ENCODE assay signal across 13 cellular contexts in genomic region chr14:22587247-22587646, GRCh38. TPM values are rescaled to one million over a fixed set of nuclear protein-coding genes. Genes with fewer than 3 reads are reported as not detected.
DNase-seq lines count a peak whose midpoint lies in the region; ATAC-seq and TF ChIP-seq lines count a peak whose summit lies in the region.
"Had no signal": no experiment of that assay in that cellular context is flagged by ENCODE, and none has a peak within 500 bp of the region (broad histone marks: within the 10 kb centered on the region; RNA-seq: fewer than 3 reads in every experiment).

No MANE protein-coding gene starts in this region.

- no peak overlapping the region for H3K4me3 ChIP-seq in OCI-LY1 (ENCODE audit: low read depth, low read length, poor library complexity, severe bottlenecking)
- peak overlapping the region; percentile 85 for H3K4me3 ChIP-seq in coronary artery
- peak overlapping the region; percentile 93 for H3K4me3 ChIP-seq in skeletal muscle satellite cell (ENCODE audit: low read length)

- H3K79me2 ChIP-seq in OCI-LY1 (ENCODE audit: insufficient read depth, low read length), result peaks cover 47% of the 10 kb centered on the region

- DNase-seq in T-helper 2 cell treated with Interferon-gamma antibody and Interleukin-4, amounts not matched to agents 5 μg/mL and 100 μg/mL, for 36 hours (ENCODE audit: low spot score), result no peak
- no peak for DNase-seq in T-helper 2 cell
- no peak for DNase-seq in coronary artery (ENCODE audit: low spot score)
- no peak for DNase-seq in SIG-M5 (lab: John Stamatoyannopoulos, UW)
- no peak for DNase-seq in activated gamma-delta T cell treated with Interleukin-2 at 50 U/mL for 16 hours
- DNase-seq: NCI-H1436 treated with DMSO at 0.1 percent for 48 hours, NCI-H774 had no signal

- H4K20me1 ChIP-seq in OCI-LY1 (ENCODE audit: insufficient read depth, low read length), result no peaks in the 10 kb centered on the region

- H2AFZ ChIP-seq in OCI-LY1 (ENCODE audit: low read length), result no peak overlapping the region

- TF ChIP-seq CTCF in OCI-LY1 (IDR thresholded peaks at IDR 0.05; ENCODE audit: low read length), result no peak
- TF ChIP-seq CTCF in coronary artery (IDR thresholded peaks at IDR 0.05), result no peak

- H3K9ac ChIP-seq in OCI-LY1 (ENCODE audit: low read length) (no peak overlapping the region), skeletal muscle satellite cell (ENCODE audit: low read depth, low read length) (peak overlapping the region; percentile 19)

- peaks cover 3% of the 10 kb centered on the region for H3K27me3 Mint-ChIP-seq in T-helper 2 cell treated with Interferon-gamma antibody and Interleukin-4, amounts not matched to agents 5 μg/mL and 100 μg/mL, for 36 hours (ENCODE audit: low read depth)

- peak overlapping the region; percentile 99 for H3K4me3 Mint-ChIP-seq in T-helper 2 cell treated with Interferon-gamma antibody and Interleukin-4, amounts not matched to agents 5 μg/mL and 100 μg/mL, for 36 hours

- H3K9me3 ChIP-seq in OCI-LY1 (ENCODE audit: low read length), result no peaks in the 10 kb centered on the region
- no peaks in the 10 kb centered on the region for H3K9me3 ChIP-seq in skeletal muscle satellite cell (replicated peaks; ENCODE audit: low read length)

- peaks cover 34% of the 10 kb centered on the region for H3K36me3 Mint-ChIP-seq in T-helper 2 cell treated with Interferon-gamma antibody and Interleukin-4, amounts not matched to agents 5 μg/mL and 100 μg/mL, for 36 hours (ENCODE audit: low read depth)

- no peaks in the 10 kb centered on the region for H3F3A ChIP-seq in OCI-LY1 (ENCODE audit: insufficient read depth, low read length)

- H3K27ac ChIP-seq in OCI-LY1 (ENCODE audit: low read depth, low read length, poor library complexity, severe bottlenecking) (no peak overlapping the region), coronary artery (no peak overlapping the region)
- H3K27ac ChIP-seq: SK-N-MC had no signal

- H3K9me3 Mint-ChIP-seq in T-helper 2 cell treated with Interferon-gamma antibody and Interleukin-4, amounts not matched to agents 5 μg/mL and 100 μg/mL, for 36 hours, result no peaks in the 10 kb centered on the region

- H3K4me1 ChIP-seq in OCI-LY1 (ENCODE audit: insufficient read depth, low read length, severe bottlenecking), result peaks cover 59% of the 10 kb centered on the region
- H3K4me1 ChIP-seq in skeletal muscle satellite cell (ENCODE audit: control insufficient read depth, insufficient read depth, low read length), result peaks cover 21% of the 10 kb centered on the region

- H3K9me2 ChIP-seq in OCI-LY1 (ENCODE audit: low read depth, low read length), result no peaks in the 10 kb centered on the region

- peak overlapping the region; percentile 90; the same call in 1 of the 2 replicates for H3K4me2 ChIP-seq in OCI-LY1 (ENCODE audit: low read length)
- H3K4me2 ChIP-seq in skeletal muscle satellite cell (ENCODE audit: low read length), result peak overlapping the region; percentile 92

- peak overlapping the region; percentile 100 for H3K27ac Mint-ChIP-seq in T-helper 2 cell treated with Interferon-gamma antibody and Interleukin-4, amounts not matched to agents 5 μg/mL and 100 μg/mL, for 36 hours

- ATAC-seq in GM21737 (IDR thresholded peaks at IDR 0.05; ENCODE audit: unreplicated experiment), result no peak

- H3K4me1 Mint-ChIP-seq in T-helper 2 cell treated with Interferon-gamma antibody and Interleukin-4, amounts not matched to agents 5 μg/mL and 100 μg/mL, for 36 hours (ENCODE audit: low read depth), result peaks cover 64% of the 10 kb centered on the region

- H3K36me3 ChIP-seq in OCI-LY1 (ENCODE audit: insufficient read depth, low read length), result peaks cover 19% of the 10 kb centered on the region; the same call in 1 of the 2 replicates
- H3K36me3 ChIP-seq in skeletal muscle satellite cell (ENCODE audit: insufficient read depth, low read length), result peaks cover 14% of the 10 kb centered on the region

- H3K27me3 ChIP-seq in OCI-LY1 (ENCODE audit: insufficient read depth, low read length) (no peaks in the 10 kb centered on the region), skeletal muscle satellite cell (ENCODE audit: control insufficient read depth, insufficient read depth, low read length) (no peaks in the 10 kb centered on the region)

RNA-seq across cellular contexts. Expression of gene DAD1, which starts 1.8 kb away (rescaled TPM):
- total RNA-seq in skeletal muscle satellite cell (2012; rRNA removed), result 463 and 696 TPM in 2 replicates

RNA-seq across cellular contexts. Expression of gene ABHD4, which starts 10.9 kb away (rescaled TPM):
- 8.6 and 11.6 TPM in 2 replicates for total RNA-seq in skeletal muscle satellite cell (2012; rRNA removed)

RNA-seq across cellular contexts. Expression of gene OR6J1, which starts 56.9 kb away (rescaled TPM):
- not detected in 2 replicates for total RNA-seq in skeletal muscle satellite cell (2012; rRNA removed)
- total RNA-seq: activated CD8-positive, alpha-beta memory T cell treated with anti-CD3 and anti-CD28 coated beads for 36 hours; HT-29 had no signal
